Comparison of ENCODE assay signal across 8 cellular contexts in genomic region chr22:37636186-37636948, GRCh38. TPM values are rescaled to one million over a fixed set of nuclear protein-coding genes. Genes with fewer than 3 reads are reported as not detected.
DNase-seq lines count a peak whose midpoint lies in the region; ATAC-seq and TF ChIP-seq lines count a peak whose summit lies in the region.

No MANE protein-coding gene starts in this region.

- H3K27ac ChIP-seq in CD4-positive, CD25-positive, alpha-beta regulatory T cell (ENCODE audit: insufficient read depth, low read length, poor library complexity, severe bottlenecking): peak overlapping the region; percentile 88
- H3K27ac ChIP-seq in prostate gland: no peak overlapping the region

- DNase-seq in CD4-positive, CD25-positive, alpha-beta regulatory T cell: peak in 1 of 3 donors; percentile 44
- DNase-seq in KG1 (lab: John Stamatoyannopoulos, UW) (peak; percentile 71), midbrain (lab: John Stamatoyannopoulos, UW) (peak; percentile 20), posterior cingulate gyrus (no peak), prostate gland (ENCODE audit: low spot score) (no peak), AG20443 (ENCODE audit: low spot score) (no peak), ureter (ENCODE audit: low spot score) (no peak)
- DNase-seq in activated T-helper 2 cell treated with anti-CD3 and anti-CD28 coated beads, Interferon-gamma antibody, Interleukin-2, Interleukin-4, amounts not matched to agents 10 μg/mL and 5 μg/mL and 100 μg/mL, durations not matched to agents 14 hours and 24 hours and 36 hours (ENCODE audit: low spot score): no peak

- no peaks in the 10 kb centered on the region for H3K36me3 Mint-ChIP-seq in CD4-positive, CD25-positive, alpha-beta regulatory T cell
- H3K36me3 Mint-ChIP-seq in activated T-helper 2 cell treated with anti-CD3 and anti-CD28 coated beads, Interferon-gamma antibody, Interleukin-2, Interleukin-4, amounts not matched to agents 10 μg/mL and 5 μg/mL and 100 μg/mL, durations not matched to agents 14 hours and 24 hours and 36 hours (ENCODE audit: low read depth): peaks cover 11% of the 10 kb centered on the region

- H3K27me3 ChIP-seq in CD4-positive, CD25-positive, alpha-beta regulatory T cell (ENCODE audit: control insufficient read depth, insufficient read depth, low read length): no peaks in the 10 kb centered on the region
- H3K27me3 ChIP-seq in prostate gland (replicated peaks; ENCODE audit: insufficient read depth): no peaks in the 10 kb centered on the region

- peaks cover 0 to 1% (median 0%) of the 10 kb centered on the region in 7 donors for H3K9me3 Mint-ChIP-seq in CD4-positive, CD25-positive, alpha-beta regulatory T cell
- H3K9me3 Mint-ChIP-seq in activated T-helper 2 cell treated with anti-CD3 and anti-CD28 coated beads, Interferon-gamma antibody, Interleukin-2, Interleukin-4, amounts not matched to agents 10 μg/mL and 5 μg/mL and 100 μg/mL, durations not matched to agents 14 hours and 24 hours and 36 hours: no peaks in the 10 kb centered on the region

- H3K4me3 Mint-ChIP-seq in CD4-positive, CD25-positive, alpha-beta regulatory T cell: peak overlapping the region; percentile 73 to 100 (median 86)
- H3K4me3 Mint-ChIP-seq in activated T-helper 2 cell treated with anti-CD3 and anti-CD28 coated beads, Interferon-gamma antibody, Interleukin-2, Interleukin-4, amounts not matched to agents 10 μg/mL and 5 μg/mL and 100 μg/mL, durations not matched to agents 14 hours and 24 hours and 36 hours (ENCODE audit: low read depth): no peak overlapping the region

- peak in 1 of 4 experiments; percentile 19 for TF ChIP-seq CTCF in prostate gland (IDR thresholded peaks at IDR 0.05)

- WGBS in prostate gland: 74% methylated on average over 6 of the region's 6 CpGs

- intact Hi-C loops in activated T-helper 2 cell treated with anti-CD3 and anti-CD28 coated beads, Interferon-gamma antibody, Interleukin-2, Interleukin-4, amounts not matched to agents 10 μg/mL and 5 μg/mL and 100 μg/mL, durations not matched to agents 14 hours and 24 hours and 36 hours (cut with micrococcal nuclease): no loop called here
- intact Hi-C loops in posterior cingulate gyrus (cut with DNase I) (no loop called here), prostate gland (cut with DNase I) (no loop called here)

- peak overlapping the region; percentile 44 for H3K4me3 ChIP-seq in CD4-positive, CD25-positive, alpha-beta regulatory T cell (ENCODE audit: low read depth, low read length)
- H3K4me3 ChIP-seq in prostate gland: no peak overlapping the region

- no peaks in the 10 kb centered on the region for H3K27me3 Mint-ChIP-seq in CD4-positive, CD25-positive, alpha-beta regulatory T cell
- no peaks in the 10 kb centered on the region for H3K27me3 Mint-ChIP-seq in activated T-helper 2 cell treated with anti-CD3 and anti-CD28 coated beads, Interferon-gamma antibody, Interleukin-2, Interleukin-4, amounts not matched to agents 10 μg/mL and 5 μg/mL and 100 μg/mL, durations not matched to agents 14 hours and 24 hours and 36 hours (ENCODE audit: low read depth)

- no peak for ATAC-seq in CD4-positive, CD25-positive, alpha-beta regulatory T cell (ENCODE audit: low read depth in 2 of 2)

- H3K4me1 Mint-ChIP-seq in CD4-positive, CD25-positive, alpha-beta regulatory T cell: peaks cover 0 to 80% (median 38%) of the 10 kb centered on the region in 4 donors
- H3K4me1 Mint-ChIP-seq in activated T-helper 2 cell treated with anti-CD3 and anti-CD28 coated beads, Interferon-gamma antibody, Interleukin-2, Interleukin-4, amounts not matched to agents 10 μg/mL and 5 μg/mL and 100 μg/mL, durations not matched to agents 14 hours and 24 hours and 36 hours (ENCODE audit: low read depth): peaks cover 48% of the 10 kb centered on the region

- H3K27ac Mint-ChIP-seq in CD4-positive, CD25-positive, alpha-beta regulatory T cell: peak overlapping the region; percentile 92 to 97 (median 95)
- H3K27ac Mint-ChIP-seq in activated T-helper 2 cell treated with anti-CD3 and anti-CD28 coated beads, Interferon-gamma antibody, Interleukin-2, Interleukin-4, amounts not matched to agents 10 μg/mL and 5 μg/mL and 100 μg/mL, durations not matched to agents 14 hours and 24 hours and 36 hours: peak overlapping the region; percentile 67

- peaks cover 91% of the 10 kb centered on the region for H3K4me1 ChIP-seq in CD4-positive, CD25-positive, alpha-beta regulatory T cell (ENCODE audit: control insufficient read depth, insufficient read depth, low read length, poor library complexity, severe bottlenecking)
- H3K4me1 ChIP-seq in prostate gland (replicated peaks): no peaks in the 10 kb centered on the region

- no peak for TF ChIP-seq POLR2A in prostate gland (IDR thresholded peaks at IDR 0.05)

- H3K9me3 ChIP-seq in CD4-positive, CD25-positive, alpha-beta regulatory T cell (ENCODE audit: control insufficient read depth in 2 of 2, low read length in 2 of 2): no peaks in the 10 kb centered on the region
- no peaks in the 10 kb centered on the region for H3K9me3 ChIP-seq in prostate gland

- peaks cover under 1% of the 10 kb centered on the region for H3K36me3 ChIP-seq in CD4-positive, CD25-positive, alpha-beta regulatory T cell (ENCODE audit: control insufficient read depth, insufficient read depth, low read length)
- no peaks in the 10 kb centered on the region for H3K36me3 ChIP-seq in prostate gland

RNA-seq across cellular contexts. Expression of gene SH3BP1, which starts 3.1 kb away (rescaled TPM):
- total RNA-seq in CD4-positive, CD25-positive, alpha-beta regulatory T cell: 126 TPM
- 10 to 100 TPM; 10.1 to 17.8 (median 16.2) TPM for polyA plus RNA-seq in CD4-positive, CD25-positive, alpha-beta regulatory T cell
- total RNA-seq in activated T-helper 2 cell treated with anti-CD3 and anti-CD28 coated beads, Interferon-gamma antibody, Interleukin-2, Interleukin-4, amounts not matched to agents 10 μg/mL and 5 μg/mL and 100 μg/mL, durations not matched to agents 14 hours and 24 hours and 36 hours: 117 and 122 TPM in 2 replicates
- total RNA-seq in prostate gland (10 to 100 TPM; 10.9 to 12.0 TPM), ureter (56.2 TPM)

RNA-seq across cellular contexts. Expression of gene PDXP, which starts 22.2 kb away (rescaled TPM):
- 2.0 TPM for total RNA-seq in CD4-positive, CD25-positive, alpha-beta regulatory T cell
- 1 to 10 TPM; 1.1 to 5.8 (median 3.4) TPM for polyA plus RNA-seq in CD4-positive, CD25-positive, alpha-beta regulatory T cell
- total RNA-seq in activated T-helper 2 cell treated with anti-CD3 and anti-CD28 coated beads, Interferon-gamma antibody, Interleukin-2, Interleukin-4, amounts not matched to agents 10 μg/mL and 5 μg/mL and 100 μg/mL, durations not matched to agents 14 hours and 24 hours and 36 hours: 40.1 and 41.9 TPM in 2 replicates
- total RNA-seq in prostate gland (10 to 100 TPM; 12.9 to 87.8 TPM), ureter (5.2 TPM)

RNA-seq across cellular contexts. Expression of gene GGA1, which starts 27.7 kb away (rescaled TPM):
- total RNA-seq in CD4-positive, CD25-positive, alpha-beta regulatory T cell: 69.7 TPM
- polyA plus RNA-seq in CD4-positive, CD25-positive, alpha-beta regulatory T cell: 10 to 100 TPM; 14.0 to 19.8 (median 16.8) TPM
- total RNA-seq in activated T-helper 2 cell treated with anti-CD3 and anti-CD28 coated beads, Interferon-gamma antibody, Interleukin-2, Interleukin-4, amounts not matched to agents 10 μg/mL and 5 μg/mL and 100 μg/mL, durations not matched to agents 14 hours and 24 hours and 36 hours: 69.3 and 71.2 TPM in 2 replicates
- total RNA-seq in prostate gland (100 to 1,000 TPM in 1 of 2 donors, 10 to 100 TPM in 1; 43.9 to 146 TPM), ureter (68.9 TPM)

RNA-seq across cellular contexts. Expression of gene LGALS1, which starts 39.1 kb away (rescaled TPM):
- 209 TPM for total RNA-seq in CD4-positive, CD25-positive, alpha-beta regulatory T cell
- 100 to 1,000 TPM; 321 to 829 (median 545) TPM for polyA plus RNA-seq in CD4-positive, CD25-positive, alpha-beta regulatory T cell
- total RNA-seq in activated T-helper 2 cell treated with anti-CD3 and anti-CD28 coated beads, Interferon-gamma antibody, Interleukin-2, Interleukin-4, amounts not matched to agents 10 μg/mL and 5 μg/mL and 100 μg/mL, durations not matched to agents 14 hours and 24 hours and 36 hours: 892 and 921 TPM in 2 replicates
- total RNA-seq in prostate gland (1,000 to 10,000 TPM in 1 of 2 donors, 100 to 1,000 TPM in 1; 365 to 1,063 TPM), ureter (396 TPM)

RNA-seq across cellular contexts. Expression of gene NOL12, which starts 49.8 kb away (rescaled TPM):
- total RNA-seq in CD4-positive, CD25-positive, alpha-beta regulatory T cell: 38.2 TPM
- polyA plus RNA-seq in CD4-positive, CD25-positive, alpha-beta regulatory T cell: 10 to 100 TPM; 33.7 to 46.9 (median 41.2) TPM
- total RNA-seq in activated T-helper 2 cell treated with anti-CD3 and anti-CD28 coated beads, Interferon-gamma antibody, Interleukin-2, Interleukin-4, amounts not matched to agents 10 μg/mL and 5 μg/mL and 100 μg/mL, durations not matched to agents 14 hours and 24 hours and 36 hours: 55.4 and 60.6 TPM in 2 replicates
- total RNA-seq in prostate gland: 10 to 100 TPM; 39.6 to 49.0 TPM
- total RNA-seq in ureter: 36.8 TPM

Comparison
In these comparisons a context has a peak if more than half of its experiments do, and no peak if none do; other contexts are left out.
1. DNase-seq: peak in KG1 (single experiment) and midbrain (single experiment); none in activated T-helper 2 cell treated with anti-CD3 and anti-CD28 coated beads, Interferon-gamma antibody, Interleukin-2, Interleukin-4, amounts not matched to agents 10 μg/mL and 5 μg/mL and 100 μg/mL, durations not matched to agents 14 hours and 24 hours and 36 hours (single experiment), posterior cingulate gyrus (0 of 10), prostate gland (single experiment), AG20443 (single experiment) and ureter (single experiment).